9 cellular contexts compared by ENCODE assay signal in the genomic region with DNA sequence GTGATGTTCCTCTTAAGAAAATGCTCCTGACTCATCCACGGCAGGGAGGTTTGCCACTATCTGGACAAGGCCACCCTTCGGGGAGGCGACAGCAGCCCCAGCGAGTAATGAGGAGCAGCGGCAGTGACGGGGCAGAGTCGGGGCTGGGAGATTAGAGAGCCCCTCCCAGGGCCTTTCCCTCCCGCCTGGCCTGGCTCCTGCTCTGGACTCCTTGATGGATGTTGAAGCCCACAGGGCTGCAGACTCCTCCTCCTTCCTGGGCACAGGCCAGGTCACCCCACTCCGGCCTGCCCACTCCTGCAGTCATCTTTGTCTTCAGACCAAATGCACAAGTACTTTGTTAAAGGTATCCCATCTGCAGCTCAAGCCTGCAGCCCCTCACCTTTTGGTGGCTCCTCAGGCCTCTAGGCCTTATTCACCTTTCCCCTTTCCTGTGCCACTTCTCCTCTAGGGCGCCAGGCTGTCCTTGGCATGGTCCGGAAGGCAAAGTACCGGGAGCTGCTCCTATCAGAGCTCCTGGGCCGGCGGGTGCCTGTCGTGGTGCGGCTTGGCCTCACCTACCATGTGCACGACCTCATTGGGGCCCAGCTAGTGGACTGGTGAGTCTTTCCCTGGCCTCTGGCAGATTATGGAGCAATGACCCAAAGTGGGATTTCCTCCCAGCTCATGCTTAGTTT. TPM values are rescaled to one million over a fixed set of nuclear protein-coding genes. Genes with fewer than 3 reads are reported as not detected.
DNase-seq lines count a peak whose midpoint lies in the region; ATAC-seq, FAIRE-seq and TF ChIP-seq lines count a peak whose summit lies in the region.
"Not testable (repeated sequence)": the region's sequence is repeated elsewhere in the genome, so short reads cannot be mapped to it uniquely, and the experiment has no call there.
"Had no signal": no experiment of that assay in that cellular context is flagged by ENCODE, and none has a peak within 500 bp of the region (broad histone marks: within the 10 kb centered on the region; RNA-seq: fewer than 3 reads in every experiment).

No MANE protein-coding gene starts in this region.

- not testable (repeated sequence) for TF ChIP-seq POLR2A in Peyer's patch (IDR thresholded peaks at IDR 0.05); HepG2 (IDR thresholded peaks at IDR 0.05; ENCODE audit: insufficient read depth in 1 of 2, low read depth in 2 of 2, low read length in 2 of 2); stomach (IDR thresholded peaks at IDR 0.05)

- not testable (repeated sequence) for H3K27me3 ChIP-seq in Peyer's patch; HepG2 (ENCODE audit: control insufficient read depth in 1 of 2, insufficient read depth in 2 of 2, low read length in 2 of 2); stomach

- not testable (repeated sequence) for TF ChIP-seq EP300 in HepG2 (IDR thresholded peaks at IDR 0.05; ENCODE audit: low read depth in 2 of 2, low read length in 2 of 2); HepG2 (CRISPR knock-in tag; IDR thresholded peaks at IDR 0.05; ENCODE audit: borderline replicate concordance); stomach (IDR thresholded peaks at IDR 0.05)

- H2AFZ ChIP-seq in HepG2 (ENCODE audit: low read length), result not testable (repeated sequence)

- not testable (repeated sequence) for FAIRE-seq in HepG2 (lab: Jason Lieb, UNC)

- DNase-seq in Peyer's patch, result peak in 2 of 3 donors; percentile 14 to 39
- peak; percentile 29 for DNase-seq in activated CD8-positive, alpha-beta memory T cell treated with anti-CD3 and anti-CD28 coated beads, Interleukin-2, amount 50 U/mL, for 48 hours
- peak; percentile 4 for DNase-seq in choroid plexus epithelial cell (ENCODE audit: low read depth)
- DNase-seq in Right ventricle myocardium superior, result peak; percentile 47
- peak; percentile 0 for DNase-seq in HepG2 (ENCODE audit: low spot score)
- peak; percentile 22 for DNase-seq in omental fat pad (ENCODE audit: low spot score)
- peak; percentile 16 for DNase-seq in stomach

- not testable (repeated sequence) for ATAC-seq in Right ventricle myocardium superior (ENCODE audit: poor library complexity); HepG2
- peak; percentile 38 for ATAC-seq in omental fat pad (ENCODE audit: low FRiP score)

- intact Hi-C loops in Right ventricle myocardium superior (cut with DNase I); HepG2 (cut with micrococcal nuclease; ENCODE audit: unreplicated experiment); stomach (cut with DNase I; ENCODE audit: low total_unique reads): not testable (repeated sequence)

- 85% methylated on average over 15 of the region's 17 CpGs for WGBS in HepG2 (ENCODE audit: low lambda C conversion rate)
- WGBS in stomach, 5 donors, result 73 to 90% (median 84%) methylated on average over 11 to 17 of the region's 17 CpGs

- H3K27ac ChIP-seq in Peyer's patch; HepG2 (ENCODE audit: extremely low read length, insufficient read depth, low read length); stomach: not testable (repeated sequence)

- H3K4me2 ChIP-seq in HepG2 (ENCODE audit: low read depth, low read length), result not testable (repeated sequence)

- CTCF ChIA-PET in HepG2 (lab: Yijun Ruan, JAX; ENCODE audit: low intra/inter-chr PET ratio, low total read pairs), result not testable (repeated sequence)

- H3K4me3 ChIP-seq in Peyer's patch; choroid plexus epithelial cell (ENCODE audit: low read depth, low read length); HepG2 (replicated peaks in 1 of 3; ENCODE audit: insufficient read depth in 1 of 3, low read depth in 2 of 3, low read length in 3 of 3); stomach: not testable (repeated sequence)

- POLR2A ChIA-PET in HepG2 (lab: Yijun Ruan, JAX), result not testable (repeated sequence)

- in situ Hi-C loops in HepG2 (cut with HindIII; ENCODE audit: extremely low pct_ligation_motif_present, low pct_unique_long_range_greater_than_20kb), result not testable (repeated sequence)

- H3K79me2 ChIP-seq in HepG2 (ENCODE audit: insufficient read depth, low read length), result not testable (repeated sequence)

- H3K9ac ChIP-seq in HepG2 (ENCODE audit: insufficient read depth, low read depth, low read length), result not testable (repeated sequence)

- not testable (repeated sequence) for H3K9me3 ChIP-seq in Peyer's patch; HepG2 (ENCODE audit: low read length); stomach

- BruUV-seq in HepG2 (replicated peaks; lab: Mats Ljungman, UMichigan), result not testable (repeated sequence)

- not testable (repeated sequence) for TF ChIP-seq RAD21 in HepG2 (CRISPR knock-in tag; IDR thresholded peaks at IDR 0.05)

- not testable (repeated sequence) for TF ChIP-seq CTCF in Peyer's patch (IDR thresholded peaks at IDR 0.05); choroid plexus epithelial cell (conservative IDR thresholded peaks at IDR 0.05; ENCODE audit: low read depth, low read length); HepG2 (CRISPR knock-in tag; IDR thresholded peaks at IDR 0.05); omental fat pad (IDR thresholded peaks at IDR 0.05); stomach (IDR thresholded peaks at IDR 0.05)

- not testable (repeated sequence) for H4K20me1 ChIP-seq in HepG2 (ENCODE audit: insufficient read depth, low read length)

- H3K4me1 ChIP-seq in Peyer's patch; HepG2 (ENCODE audit: insufficient read depth, low read length); stomach: not testable (repeated sequence)

- not testable (repeated sequence) for H3K36me3 ChIP-seq in Peyer's patch; HepG2 (replicated peaks in 1 of 2; ENCODE audit: control insufficient read depth in 1 of 2, insufficient read depth in 2 of 2, low read length in 2 of 2); stomach

RNA-seq across cellular contexts. Expression of a gene that starts 1.5 kb away (rescaled TPM):
- 10 to 100 TPM; 11.0 to 80.0 (median 20.3) TPM for total RNA-seq in Peyer's patch
- 58.3 TPM for total RNA-seq in Right ventricle myocardium superior
- total RNA-seq in HepG2 (2016; rRNA removed; fragmentation: Illumina TruSeq; extraction: Trizol), result 67.2 and 167 TPM in 2 replicates
- 15.2 and 17.8 TPM in 2 replicates for total RNA-seq in HepG2 (2016; cell fraction: cytosol; rRNA removed; fragmentation: Illumina TruSeq; extraction: Trizol; ENCODE audit: low read depth)
- total RNA-seq in HepG2 (2016; cell fraction: insoluble cytoplasmic fraction; rRNA removed; fragmentation: Illumina TruSeq; extraction: Trizol), result 44.6 and 177 TPM in 2 replicates
- 26.9 and 28.9 TPM in 2 replicates for total RNA-seq in HepG2 (2016; cell fraction: membrane; rRNA removed; fragmentation: Illumina TruSeq; extraction: Trizol)
- total RNA-seq in HepG2 (2016; cell fraction: nucleus; rRNA removed; fragmentation: Illumina TruSeq; extraction: Trizol), result 179 and 223 TPM in 2 replicates
- 538 and 944 TPM in 2 replicates for polyA plus RNA-seq in HepG2 (2011; rRNA removed)
- 514 and 816 TPM in 2 replicates for polyA plus RNA-seq in HepG2 (2011; cell fraction: cytosol; rRNA removed)
- polyA plus RNA-seq in HepG2 (2011; cell fraction: nucleus; rRNA removed), result 1,368 and 1,594 TPM in 2 replicates
- 355 and 757 TPM in 2 replicates for polyA plus RNA-seq in HepG2 (2012)
- polyA plus RNA-seq in HepG2 (2016; cell fraction: cytosol; fragmentation: Illumina TruSeq; extraction: Trizol; ENCODE audit: low read depth), result 18.7 and 20.5 TPM in 2 replicates
- polyA plus RNA-seq in HepG2 (2016; cell fraction: insoluble cytoplasmic fraction; fragmentation: Illumina TruSeq; extraction: Trizol; ENCODE audit: low read depth), result 84.4 and 122 TPM in 2 replicates
- polyA plus RNA-seq in HepG2 (2016; cell fraction: membrane; fragmentation: Illumina TruSeq; extraction: Trizol; ENCODE audit: low read depth), result 27.8 and 33.4 TPM in 2 replicates
- polyA plus RNA-seq in HepG2 (2016; cell fraction: nucleus; fragmentation: Illumina TruSeq; extraction: Trizol; ENCODE audit: insufficient read depth, low read depth), result 512 and 561 TPM in 2 replicates
- polyA minus RNA-seq in HepG2 (2011; rRNA and poly(A)+ RNA removed; ENCODE audit: low replicate concordance), result 2.7 and 435 TPM in 2 replicates
- 166 and 248 TPM in 2 replicates for polyA minus RNA-seq in HepG2 (2011; cell fraction: cytosol; rRNA and poly(A)+ RNA removed)
- 281 and 393 TPM in 2 replicates for polyA minus RNA-seq in HepG2 (2011; cell fraction: nucleus; rRNA and poly(A)+ RNA removed)
- total RNA-seq in omental fat pad, result 100 to 1,000 TPM in 3 of 4 donors, 10 to 100 TPM in 1; 15.4 to 912 (median 204) TPM
- 100 to 1,000 TPM in 1 of 5 donors, 10 to 100 TPM in 4; 14.9 to 108 (median 32.7) TPM for total RNA-seq in stomach
- 100 to 1,000 TPM in 1 of 3 donors, 10 to 100 TPM in 2; 42.8 to 107 (median 54.9) TPM for polyA plus RNA-seq in stomach

RNA-seq across cellular contexts. Expression of a gene that starts 25.1 kb away (rescaled TPM):
- total RNA-seq in Peyer's patch (1 to 10 TPM in 1 of 4 donors, not detected in 3; 1.2 TPM), Right ventricle myocardium superior (not detected), HepG2 (2016; rRNA removed; fragmentation: Illumina TruSeq; extraction: Trizol) (0.29 and 1.5 TPM in 2 replicates), omental fat pad (1 to 10 TPM in 3 of 4 donors, under 1 TPM in 1; 0.63 to 5.7 (median 2.8) TPM), stomach (not detected)
- 0.20 and 0.53 TPM in 2 replicates for total RNA-seq in HepG2 (2016; cell fraction: cytosol; rRNA removed; fragmentation: Illumina TruSeq; extraction: Trizol; ENCODE audit: low read depth)
- 0.24 and 1.5 TPM in 2 replicates for total RNA-seq in HepG2 (2016; cell fraction: insoluble cytoplasmic fraction; rRNA removed; fragmentation: Illumina TruSeq; extraction: Trizol)
- total RNA-seq in HepG2 (2016; cell fraction: membrane; rRNA removed; fragmentation: Illumina TruSeq; extraction: Trizol), result 0.59 and 0.69 TPM in 2 replicates
- 4.2 and 4.6 TPM in 2 replicates for total RNA-seq in HepG2 (2016; cell fraction: nucleus; rRNA removed; fragmentation: Illumina TruSeq; extraction: Trizol)
- polyA plus RNA-seq in HepG2 (2011; rRNA removed) (6.3 and 8.6 TPM in 2 replicates), stomach (10 to 100 TPM in 1 of 3 donors, 1 to 10 TPM in 2; 1.3 to 23.8 (median 1.4) TPM)
- polyA plus RNA-seq in HepG2 (2011; cell fraction: cytosol; rRNA removed), result 2.4 and 3.0 TPM in 2 replicates
- polyA plus RNA-seq in HepG2 (2011; cell fraction: nucleus; rRNA removed), result 65.6 and 85.1 TPM in 2 replicates
- 3.3 and 9.9 TPM in 2 replicates for polyA plus RNA-seq in HepG2 (2012)
- polyA plus RNA-seq in HepG2 (2016; cell fraction: cytosol; fragmentation: Illumina TruSeq; extraction: Trizol; ENCODE audit: low read depth), result 0.85 and 0.89 TPM in 2 replicates
- polyA plus RNA-seq in HepG2 (2016; cell fraction: insoluble cytoplasmic fraction; fragmentation: Illumina TruSeq; extraction: Trizol; ENCODE audit: low read depth), result 0.52 and 0.75 TPM in 2 replicates
- 0.98 and 1.2 TPM in 2 replicates for polyA plus RNA-seq in HepG2 (2016; cell fraction: membrane; fragmentation: Illumina TruSeq; extraction: Trizol; ENCODE audit: low read depth)
- polyA plus RNA-seq in HepG2 (2016; cell fraction: nucleus; fragmentation: Illumina TruSeq; extraction: Trizol; ENCODE audit: insufficient read depth, low read depth), result 10.5 and 14.3 TPM in 2 replicates
- 0.23 and 9.5 TPM in 2 replicates for polyA minus RNA-seq in HepG2 (2011; rRNA and poly(A)+ RNA removed; ENCODE audit: low replicate concordance)
- 1.7 and 1.8 TPM in 2 replicates for polyA minus RNA-seq in HepG2 (2011; cell fraction: cytosol; rRNA and poly(A)+ RNA removed)
- polyA minus RNA-seq in HepG2 (2011; cell fraction: nucleus; rRNA and poly(A)+ RNA removed), result 27.4 and 31.8 TPM in 2 replicates
- total RNA-seq: LHCN-M2, PC-3 had no signal

RNA-seq across cellular contexts. Expression of a gene that starts 31.2 kb away (rescaled TPM):
- total RNA-seq in Peyer's patch (10 to 100 TPM; 13.7 to 56.9 (median 20.8) TPM), Right ventricle myocardium superior (61.5 TPM), HepG2 (2016; rRNA removed; fragmentation: Illumina TruSeq; extraction: Trizol) (73.0 and 165 TPM in 2 replicates), omental fat pad (100 to 1,000 TPM in 3 of 4 donors, 10 to 100 TPM in 1; 16.6 to 652 (median 239) TPM), stomach (100 to 1,000 TPM in 1 of 5 donors, 10 to 100 TPM in 4; 10.8 to 248 (median 32.1) TPM)
- 12.9 and 15.6 TPM in 2 replicates for total RNA-seq in HepG2 (2016; cell fraction: cytosol; rRNA removed; fragmentation: Illumina TruSeq; extraction: Trizol; ENCODE audit: low read depth)
- total RNA-seq in HepG2 (2016; cell fraction: insoluble cytoplasmic fraction; rRNA removed; fragmentation: Illumina TruSeq; extraction: Trizol), result 48.4 and 166 TPM in 2 replicates
- total RNA-seq in HepG2 (2016; cell fraction: membrane; rRNA removed; fragmentation: Illumina TruSeq; extraction: Trizol), result 23.4 and 27.0 TPM in 2 replicates
- 212 and 258 TPM in 2 replicates for total RNA-seq in HepG2 (2016; cell fraction: nucleus; rRNA removed; fragmentation: Illumina TruSeq; extraction: Trizol)
- polyA plus RNA-seq in HepG2 (2011; rRNA removed) (478 and 755 TPM in 2 replicates), stomach (10 to 100 TPM; 42.2 to 92.9 (median 48.1) TPM)
- polyA plus RNA-seq in HepG2 (2011; cell fraction: cytosol; rRNA removed), result 352 and 505 TPM in 2 replicates
- 1,207 and 1,448 TPM in 2 replicates for polyA plus RNA-seq in HepG2 (2011; cell fraction: nucleus; rRNA removed)
- polyA plus RNA-seq in HepG2 (2012), result 360 and 704 TPM in 2 replicates
- 15.2 and 17.1 TPM in 2 replicates for polyA plus RNA-seq in HepG2 (2016; cell fraction: cytosol; fragmentation: Illumina TruSeq; extraction: Trizol; ENCODE audit: low read depth)
- polyA plus RNA-seq in HepG2 (2016; cell fraction: insoluble cytoplasmic fraction; fragmentation: Illumina TruSeq; extraction: Trizol; ENCODE audit: low read depth), result 70.0 and 102 TPM in 2 replicates
- 17.2 and 22.6 TPM in 2 replicates for polyA plus RNA-seq in HepG2 (2016; cell fraction: membrane; fragmentation: Illumina TruSeq; extraction: Trizol; ENCODE audit: low read depth)
- 542 and 543 TPM in 2 replicates for polyA plus RNA-seq in HepG2 (2016; cell fraction: nucleus; fragmentation: Illumina TruSeq; extraction: Trizol; ENCODE audit: insufficient read depth, low read depth)
- polyA minus RNA-seq in HepG2 (2011; rRNA and poly(A)+ RNA removed; ENCODE audit: low replicate concordance), result 4.0 and 407 TPM in 2 replicates
- polyA minus RNA-seq in HepG2 (2011; cell fraction: cytosol; rRNA and poly(A)+ RNA removed), result 168 and 210 TPM in 2 replicates
- 349 and 437 TPM in 2 replicates for polyA minus RNA-seq in HepG2 (2011; cell fraction: nucleus; rRNA and poly(A)+ RNA removed)

RNA-seq across cellular contexts. Expression of a gene that starts 41.1 kb away (rescaled TPM):
- 10 to 100 TPM; 15.1 to 47.9 (median 24.1) TPM for total RNA-seq in Peyer's patch
- total RNA-seq in Right ventricle myocardium superior, result 7.5 TPM
- total RNA-seq in HepG2 (2016; rRNA removed; fragmentation: Illumina TruSeq; extraction: Trizol), result 10.8 and 18.6 TPM in 2 replicates
- total RNA-seq in HepG2 (2016; cell fraction: cytosol; rRNA removed; fragmentation: Illumina TruSeq; extraction: Trizol; ENCODE audit: low read depth), result 9.0 and 14.9 TPM in 2 replicates
- 12.3 and 16.4 TPM in 2 replicates for total RNA-seq in HepG2 (2016; cell fraction: insoluble cytoplasmic fraction; rRNA removed; fragmentation: Illumina TruSeq; extraction: Trizol)
- 10.9 and 16.6 TPM in 2 replicates for total RNA-seq in HepG2 (2016; cell fraction: membrane; rRNA removed; fragmentation: Illumina TruSeq; extraction: Trizol)
- 17.8 and 22.3 TPM in 2 replicates for total RNA-seq in HepG2 (2016; cell fraction: nucleus; rRNA removed; fragmentation: Illumina TruSeq; extraction: Trizol)
- 26.2 and 28.9 TPM in 2 replicates for polyA plus RNA-seq in HepG2 (2011; rRNA removed)
- 17.8 and 24.8 TPM in 2 replicates for polyA plus RNA-seq in HepG2 (2011; cell fraction: cytosol; rRNA removed)
- polyA plus RNA-seq in HepG2 (2011; cell fraction: nucleus; rRNA removed), result 145 and 157 TPM in 2 replicates
- polyA plus RNA-seq in HepG2 (2012), result 16.4 and 25.9 TPM in 2 replicates
- polyA plus RNA-seq in HepG2 (2016; cell fraction: cytosol; fragmentation: Illumina TruSeq; extraction: Trizol; ENCODE audit: low read depth), result 12.5 and 17.3 TPM in 2 replicates
- polyA plus RNA-seq in HepG2 (2016; cell fraction: insoluble cytoplasmic fraction; fragmentation: Illumina TruSeq; extraction: Trizol; ENCODE audit: low read depth), result 16.7 and 17.2 TPM in 2 replicates
- polyA plus RNA-seq in HepG2 (2016; cell fraction: membrane; fragmentation: Illumina TruSeq; extraction: Trizol; ENCODE audit: low read depth), result 14.6 and 18.4 TPM in 2 replicates
- 53.7 and 55.2 TPM in 2 replicates for polyA plus RNA-seq in HepG2 (2016; cell fraction: nucleus; fragmentation: Illumina TruSeq; extraction: Trizol; ENCODE audit: insufficient read depth, low read depth)
- polyA minus RNA-seq in HepG2 (2011; rRNA and poly(A)+ RNA removed; ENCODE audit: low replicate concordance), result 43.0 TPM in 2 replicates
- polyA minus RNA-seq in HepG2 (2011; cell fraction: cytosol; rRNA and poly(A)+ RNA removed), result 10.4 TPM in 2 replicates
- 34.1 and 38.2 TPM in 2 replicates for polyA minus RNA-seq in HepG2 (2011; cell fraction: nucleus; rRNA and poly(A)+ RNA removed)
- total RNA-seq in omental fat pad, result 10 to 100 TPM; 15.6 to 19.9 (median 18.4) TPM
- total RNA-seq in stomach, result 10 to 100 TPM in 3 of 5 donors, 1 to 10 TPM in 2; 4.1 to 65.8 (median 18.3) TPM
- 10 to 100 TPM; 11.9 to 24.8 (median 19.7) TPM for polyA plus RNA-seq in stomach

RNA-seq across cellular contexts. Expression of a gene that starts 54.1 kb away (rescaled TPM):
- 100 to 1,000 TPM in 2 of 4 donors, 10 to 100 TPM in 2; 81.3 to 130 (median 107) TPM for total RNA-seq in Peyer's patch
- total RNA-seq in Right ventricle myocardium superior, result 33.6 TPM
- total RNA-seq in HepG2 (2016; rRNA removed; fragmentation: Illumina TruSeq; extraction: Trizol), result 59.7 and 67.1 TPM in 2 replicates
- total RNA-seq in HepG2 (2016; cell fraction: cytosol; rRNA removed; fragmentation: Illumina TruSeq; extraction: Trizol; ENCODE audit: low read depth), result 7.6 and 9.8 TPM in 2 replicates
- total RNA-seq in HepG2 (2016; cell fraction: insoluble cytoplasmic fraction; rRNA removed; fragmentation: Illumina TruSeq; extraction: Trizol), result 53.4 and 70.9 TPM in 2 replicates
- total RNA-seq in HepG2 (2016; cell fraction: membrane; rRNA removed; fragmentation: Illumina TruSeq; extraction: Trizol), result 13.4 and 14.4 TPM in 2 replicates
- 77.4 and 85.4 TPM in 2 replicates for total RNA-seq in HepG2 (2016; cell fraction: nucleus; rRNA removed; fragmentation: Illumina TruSeq; extraction: Trizol)
- polyA plus RNA-seq in HepG2 (2011; rRNA removed), result 68.4 and 76.1 TPM in 2 replicates
- 18.2 and 29.4 TPM in 2 replicates for polyA plus RNA-seq in HepG2 (2011; cell fraction: cytosol; rRNA removed)
- polyA plus RNA-seq in HepG2 (2011; cell fraction: nucleus; rRNA removed), result 625 and 693 TPM in 2 replicates
- polyA plus RNA-seq in HepG2 (2012), result 56.2 and 67.8 TPM in 2 replicates
- 4.6 and 5.9 TPM in 2 replicates for polyA plus RNA-seq in HepG2 (2016; cell fraction: cytosol; fragmentation: Illumina TruSeq; extraction: Trizol; ENCODE audit: low read depth)
- 42.8 and 43.4 TPM in 2 replicates for polyA plus RNA-seq in HepG2 (2016; cell fraction: insoluble cytoplasmic fraction; fragmentation: Illumina TruSeq; extraction: Trizol; ENCODE audit: low read depth)
- 9.6 and 10.0 TPM in 2 replicates for polyA plus RNA-seq in HepG2 (2016; cell fraction: membrane; fragmentation: Illumina TruSeq; extraction: Trizol; ENCODE audit: low read depth)
- 189 and 193 TPM in 2 replicates for polyA plus RNA-seq in HepG2 (2016; cell fraction: nucleus; fragmentation: Illumina TruSeq; extraction: Trizol; ENCODE audit: insufficient read depth, low read depth)
- 100 and 116 TPM in 2 replicates for polyA minus RNA-seq in HepG2 (2011; rRNA and poly(A)+ RNA removed; ENCODE audit: low replicate concordance)
- polyA minus RNA-seq in HepG2 (2011; cell fraction: cytosol; rRNA and poly(A)+ RNA removed), result 33.1 and 33.7 TPM in 2 replicates
- polyA minus RNA-seq in HepG2 (2011; cell fraction: nucleus; rRNA and poly(A)+ RNA removed), result 135 and 162 TPM in 2 replicates
- 10 to 100 TPM; 31.3 to 50.8 (median 44.8) TPM for total RNA-seq in omental fat pad
- 100 to 1,000 TPM in 3 of 5 donors, 10 to 100 TPM in 2; 22.0 to 478 (median 114) TPM for total RNA-seq in stomach
- polyA plus RNA-seq in stomach, result 10 to 100 TPM; 74.3 to 88.9 (median 87.1) TPM
